ENCODE assay signal across 10 cellular contexts in genomic region chr12:27682534-27682933, GRCh38.
"Had no signal": no experiment of that assay in that cellular context is flagged by ENCODE, and none has a peak within 500 bp of the region (broad histone marks: within the 10 kb centered on the region; RNA-seq: fewer than 3 reads in every experiment).

No MANE protein-coding gene starts in this region.

- H3K27me3 ChIP-seq: dorsolateral prefrontal cortex, gastrocnemius medialis, sigmoid colon had no signal

- H3K27ac ChIP-seq: dorsolateral prefrontal cortex, gastrocnemius medialis, sigmoid colon had no signal

- H3K9me3 ChIP-seq: gastrocnemius medialis, sigmoid colon had no signal

- H3K4me1 ChIP-seq: gastrocnemius medialis, sigmoid colon had no signal

- H3K4me3 ChIP-seq: dorsolateral prefrontal cortex, gastrocnemius medialis, sigmoid colon had no signal

- DNase-seq: activated B cell treated with CpG ODN at 0.5 μM for 24 hours; activated CD4-positive, alpha-beta T cell treated with anti-CD3 and anti-CD28 coated beads, Interleukin-2, amount 10 ng/mL, durations not matched to agents 7 days and 5 days; activated CD8-positive, alpha-beta memory T cell treated with anti-CD3 and anti-CD28 coated beads for 24 hours; activated naive CD4-positive, alpha-beta T cell treated with anti-CD3 and anti-CD28 coated beads for 36 hours; dorsolateral prefrontal cortex; gastrocnemius medialis; sigmoid colon; stimulated activated CD4-positive, alpha-beta T cell treated with anti-CD3 and anti-CD28 coated beads, Interleukin-12 subunit alpha, Interleukin-12 subunit beta, amount 100 ng/mL, for 4 hours; stimulated activated naive CD4-positive, alpha-beta T cell; trophoblast cell had no signal
